1 cellular context compared by ENCODE assay signal in genomic region chr13:48429036-48429435, GRCh38.
TF ChIP-seq lines count a peak whose summit lies in the region.

No MANE protein-coding gene starts in this region.

TF ChIP-seq in HepG2, 621 proteins besides CTCF, POLR2A, EP300 and RAD21 (continued from another document):
- TF ChIP-seq ZNF788 (CRISPR knock-in tag; IDR thresholded peaks at IDR 0.05; ENCODE audit: borderline replicate concordance) (no peak), E2F1 (CRISPR knock-in tag; IDR thresholded peaks at IDR 0.05) (no peak)
